ENCODE assay signal across 8 cellular contexts in the genomic region with DNA sequence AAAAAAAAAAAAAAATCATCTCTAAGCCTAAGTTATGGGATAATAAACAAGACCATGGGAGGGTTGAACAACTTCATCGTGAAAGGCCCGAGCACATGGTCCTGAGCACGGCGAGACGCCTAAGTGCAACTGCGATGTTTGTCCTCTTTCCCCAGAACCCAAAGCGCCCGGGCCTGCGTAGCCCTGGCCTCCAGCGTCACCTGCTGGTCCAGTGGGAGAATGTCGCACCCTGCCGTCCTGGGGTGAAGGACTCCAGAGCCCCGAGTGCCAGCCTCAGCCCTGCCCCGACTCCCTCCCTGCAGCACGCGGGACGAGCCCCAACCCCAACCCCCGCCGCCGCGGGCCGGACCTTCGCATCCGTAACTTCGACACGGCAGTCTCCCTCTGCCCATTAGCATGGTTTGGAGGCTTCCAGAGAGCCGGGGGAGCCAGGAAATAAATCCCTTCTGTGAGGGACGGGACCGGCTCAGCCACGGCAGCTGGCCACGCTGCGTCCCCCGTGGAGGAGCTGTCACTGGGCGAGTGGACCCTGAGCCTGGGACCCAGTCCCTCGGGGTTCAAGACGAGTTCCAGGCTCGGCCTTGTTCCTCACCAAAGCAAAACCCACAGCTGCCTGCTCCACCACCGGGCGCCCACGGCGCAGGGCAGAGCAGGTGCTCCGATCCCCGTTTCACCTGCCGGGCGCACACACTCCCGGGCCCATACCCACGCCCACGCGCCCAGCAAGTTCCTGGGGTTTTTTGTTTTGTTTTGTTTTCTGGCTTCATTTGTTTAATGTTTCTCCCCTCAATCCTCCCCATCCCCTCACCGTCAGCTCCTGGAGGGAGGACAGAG.
DNase-seq lines count a peak whose midpoint lies in the region; ATAC-seq, FAIRE-seq and TF ChIP-seq lines count a peak whose summit lies in the region.

No MANE protein-coding gene starts in this region.

- H3K9ac ChIP-seq in H1 (replicated peaks in 1 of 4; ENCODE audit: extremely low read depth in 1 of 4, low read depth in 3 of 4, low read length in 3 of 4) (no peak overlapping the region), mesendoderm (ENCODE audit: low read length) (peak overlapping the region; percentile 12)

- no peak overlapping the region for H2BK5ac ChIP-seq in H1 (ENCODE audit: low read depth, low read length)
- no peak overlapping the region for H2BK5ac ChIP-seq in mesendoderm (ENCODE audit: low read length)

- POLR2A ChIA-PET in activated CD4-positive, alpha-beta memory T cell treated with anti-CD3 and anti-CD28 coated beads for 36 hours (lab: Charles Lee): no interaction called here
- POLR2A ChIA-PET in H1 (lab: Charles Lee; ENCODE audit: partially characterized antibody): interaction anchor here (0.6 to 1.7 kb wide), 3 partner anchors 131 to 334 kb away, joined by 3 to 5 read pairs (median 3); no protein-coding TSS in a partner anchor

- no peak overlapping the region for H3K27ac Mint-ChIP-seq in activated CD4-positive, alpha-beta memory T cell treated with anti-CD3 and anti-CD28 coated beads for 36 hours

- H3K36me3 Mint-ChIP-seq in activated CD4-positive, alpha-beta memory T cell treated with anti-CD3 and anti-CD28 coated beads for 36 hours: no peaks in the 10 kb centered on the region

- TF ChIP-seq CTCF in C4-2B (conservative IDR thresholded peaks at IDR 0.05) (peak; percentile 97), H1 (IDR thresholded peaks at IDR 0.05; ENCODE audit: control extremely low read depth in 1 of 3, insufficient read depth in 1 of 3, low read depth in 1 of 3, low read length in 3 of 3) (peak; percentile 98 to 100 (median 98))

- H2BK15ac ChIP-seq in H1 (ENCODE audit: low read length) (no peak overlapping the region), mesendoderm (replicated peaks; ENCODE audit: low read depth) (no peak overlapping the region)

- no peak overlapping the region for H3K23ac ChIP-seq in H1 (ENCODE audit: insufficient read length)
- H3K23ac ChIP-seq in mesendoderm (ENCODE audit: low read length): no peak overlapping the region

- H3K27me3 Mint-ChIP-seq in activated CD4-positive, alpha-beta memory T cell treated with anti-CD3 and anti-CD28 coated beads for 36 hours: peaks cover 55% of the 10 kb centered on the region

- no peaks in the 10 kb centered on the region for H4K20me1 ChIP-seq in H1 (replicated peaks in 1 of 2; ENCODE audit: control insufficient read depth in 1 of 2, insufficient read depth in 2 of 2, low read length in 2 of 2)

- H3K27ac ChIP-seq in C4-2B (no peak overlapping the region), H1 (ENCODE audit: low read depth, low read length) (no peak overlapping the region), mesendoderm (ENCODE audit: low read depth, low read length) (no peak overlapping the region)

- FAIRE-seq in H1 (lab: Jason Lieb, UNC): peak; percentile 58

- peaks cover 4% of the 10 kb centered on the region; the same call in 1 of the 2 replicates for H3K23me2 ChIP-seq in H1 (ENCODE audit: low read depth, low read length)

- H3K18ac ChIP-seq in H1 (ENCODE audit: extremely low read depth, low read length) (no peak overlapping the region; the same call in 1 of the 2 replicates), mesendoderm (ENCODE audit: low read length) (no peak overlapping the region)

- H3K4me1 ChIP-seq in H1 (replicated peaks in 1 of 4; ENCODE audit: control insufficient read depth in 3 of 4, insufficient read depth in 4 of 4, low read length in 3 of 4): peaks cover 6 to 8% (median 8%) of the 10 kb centered on the region in 4 experiments; a peak in 6 of 7 replicates
- H3K4me1 ChIP-seq in mesendoderm (ENCODE audit: control insufficient read depth, low read depth, low read length): peaks cover 25% of the 10 kb centered on the region

- H2BK20ac ChIP-seq in H1 (ENCODE audit: low read length): no peak overlapping the region

- CTCF ChIA-PET in activated CD4-positive, alpha-beta memory T cell treated with anti-CD3 and anti-CD28 coated beads for 36 hours (lab: Charles Lee): interaction anchor here (0.7 to 7.0 kb wide), 6 partner anchors 99 to 636 kb away, joined by 3 to 89 read pairs (median 6); no protein-coding TSS in a partner anchor
- CTCF ChIA-PET in H1 (lab: Charles Lee; ENCODE audit: partially characterized antibody): interaction anchor here (0.6 to 10.4 kb wide), 35 partner anchors 8 to 315 kb away, joined by 3 to 273 read pairs (median 4); partner anchors contain the start of gene HAND1

- no peak overlapping the region for H4K91ac ChIP-seq in H1 (replicated peaks; ENCODE audit: insufficient read length, low read length)

- no peak overlapping the region for H4K8ac ChIP-seq in H1 (ENCODE audit: extremely low read depth, insufficient read depth, low read length)
- no peak overlapping the region for H4K8ac ChIP-seq in mesendoderm (ENCODE audit: low read depth, low read length)

- WGBS in H1 (ENCODE audit: extremely low coverage in 1 of 2, insufficient coverage in 1 of 2, insufficient read length in 1 of 2, insufficient replicate concordance in 2 of 2, low coverage in 1 of 2, low lambda C conversion rate in 2 of 2, missing lambda C conversion rate in 1 of 2), 2 experiments: 4% methylated on average over 48 of the region's 50 CpGs; no CpG with 5 or more reads in 1 of the 2 experiments
- no CpG with 5 or more reads among the region's 50 CpGs for WGBS in mesendoderm (ENCODE audit: extremely low coverage, insufficient coverage, low lambda C conversion rate)

- H2AK5ac ChIP-seq in H1 (ENCODE audit: low read depth, low read length) (no peak overlapping the region), mesendoderm (ENCODE audit: low read length) (no peak overlapping the region)

- TF ChIP-seq RAD21 in H1 (IDR thresholded peaks at IDR 0.05 in 1 of 2, conservative IDR thresholded peaks at IDR 0.05 in 1 of 2; ENCODE audit: low read depth in 2 of 2, low read length in 2 of 2): peak; percentile 100

- ATAC-seq in GM18909 (IDR thresholded peaks at IDR 0.05; ENCODE audit: poor library complexity, unreplicated experiment): peak; percentile 96
- peak; percentile 94 for ATAC-seq in HG03175 (IDR thresholded peaks at IDR 0.05; ENCODE audit: unreplicated experiment)

- H3K36me3 ChIP-seq in H1 (ENCODE audit: control insufficient read depth in 2 of 4, insufficient read depth in 4 of 4, low read length in 3 of 4) (no peaks in the 10 kb centered on the region), mesendoderm (ENCODE audit: control insufficient read depth, insufficient read depth, low read length) (no peaks in the 10 kb centered on the region)

- H3K79me2 ChIP-seq in H1 (ENCODE audit: control insufficient read depth in 1 of 2, insufficient read depth in 2 of 2, low read length in 2 of 2) (no peaks in the 10 kb centered on the region), mesendoderm (ENCODE audit: control insufficient read depth, insufficient read depth, low read length) (no peaks in the 10 kb centered on the region)

- no peak overlapping the region for H3K4ac ChIP-seq in H1 (replicated peaks; ENCODE audit: insufficient read length, low read depth, low read length)
- no peak overlapping the region for H3K4ac ChIP-seq in mesendoderm (ENCODE audit: low read depth, low read length)

- no peak overlapping the region for H3K4me3 Mint-ChIP-seq in activated CD4-positive, alpha-beta memory T cell treated with anti-CD3 and anti-CD28 coated beads for 36 hours

- H2BK120ac ChIP-seq in H1 (replicated peaks; ENCODE audit: low read depth, low read length) (no peak overlapping the region), mesendoderm (ENCODE audit: low read depth, low read length) (no peak overlapping the region)

- H3K79me1 ChIP-seq in H1 (ENCODE audit: low read depth, low read length): no peaks in the 10 kb centered on the region
- no peaks in the 10 kb centered on the region for H3K79me1 ChIP-seq in mesendoderm (ENCODE audit: low read length)

- 0 out of 3 replicates have a peak, but pooled peaks of 1 of the 2 experiments have one; percentile 47 for TF ChIP-seq EP300 in H1 (IDR thresholded peaks at IDR 0.05; ENCODE audit: borderline replicate concordance in 1 of 2, low read depth in 2 of 2, low read length in 2 of 2)

- H3K9me3 Mint-ChIP-seq in activated CD4-positive, alpha-beta memory T cell treated with anti-CD3 and anti-CD28 coated beads for 36 hours: no peaks in the 10 kb centered on the region

- H2AFZ ChIP-seq in H1 (ENCODE audit: low read length): no peak overlapping the region; the same call in 1 of the 2 replicates

- no peak for TF ChIP-seq POLR2A in H1 (IDR thresholded peaks at IDR 0.05; ENCODE audit: control extremely low read depth in 1 of 2, low read depth in 2 of 2, low read length in 2 of 2)

- H3K4me2 ChIP-seq in H1 (ENCODE audit: insufficient read depth in 1 of 2, low read depth in 2 of 2, low read length in 2 of 2) (peak overlapping the region; percentile 97), mesendoderm (ENCODE audit: low read length) (peak overlapping the region; percentile 28)

- peak; percentile 83 for DNase-seq in NCI-H460 (ENCODE audit: extremely low read depth, low read depth)
- peak; percentile 84 for DNase-seq in activated CD4-positive, alpha-beta memory T cell treated with anti-CD3 and anti-CD28 coated beads for 36 hours
- DNase-seq in H1 (ENCODE audit: low read depth in 1 of 2, low spot score in 2 of 2): peak; percentile 75 to 93
- peak; percentile 93 for DNase-seq in mesendoderm
- DNase-seq in stimulated activated CD8-positive, alpha-beta memory T cell treated with anti-CD3 and anti-CD28 coated beads, Interleukin-12 subunit alpha, Interleukin-12 subunit beta, amount 100 ng/mL, for 4 hours (ENCODE audit: low read depth): peak; percentile 10

- no peak overlapping the region for H3K14ac ChIP-seq in H1 (ENCODE audit: insufficient read length)

- no peak overlapping the region for H3K56ac ChIP-seq in H1 (replicated peaks; ENCODE audit: insufficient read length, low read depth, low read length)
- peak overlapping the region; percentile 40 for H3K56ac ChIP-seq in mesendoderm (ENCODE audit: low read length)

- H3K4me1 Mint-ChIP-seq in activated CD4-positive, alpha-beta memory T cell treated with anti-CD3 and anti-CD28 coated beads for 36 hours (ENCODE audit: low read depth): peaks cover 6% of the 10 kb centered on the region

- peak overlapping the region; percentile 4 to 75 (median 50); a peak in 7 of 8 replicates for H3K4me3 ChIP-seq in H1 (ENCODE audit: extremely low read depth in 1 of 4, insufficient read depth in 2 of 4, low read depth in 3 of 4, low read length in 4 of 4)
- H3K4me3 ChIP-seq in mesendoderm (ENCODE audit: low read length): no peak overlapping the region

- no peak overlapping the region for H2BK12ac ChIP-seq in H1 (ENCODE audit: low read depth, low read length)

- H4K5ac ChIP-seq in H1 (ENCODE audit: insufficient read length, low read depth, low read length) (no peak overlapping the region), mesendoderm (ENCODE audit: low read length) (no peak overlapping the region)

- peaks cover 9 to 36% (median 33%) of the 10 kb centered on the region in 4 experiments for H3K27me3 ChIP-seq in H1 (replicated peaks in 1 of 4; ENCODE audit: control insufficient read depth in 3 of 4, extremely low read depth in 1 of 4, insufficient read depth in 3 of 4, low read length in 3 of 4)
- peaks cover 4% of the 10 kb centered on the region for H3K27me3 ChIP-seq in mesendoderm (ENCODE audit: insufficient read depth, low read length, poor library complexity)

- intact Hi-C loops in activated CD4-positive, alpha-beta memory T cell treated with anti-CD3 and anti-CD28 coated beads for 36 hours (cut with micrococcal nuclease): loop anchor here (1.0 kb wide), 2 partner anchors 143 to 538 kb away; no protein-coding TSS in a partner anchor

- no peaks in the 10 kb centered on the region for H3K9me3 ChIP-seq in H1 (ENCODE audit: insufficient read depth in 2 of 2, low read depth in 1 of 2, low read length in 1 of 2)

Comparison
In these comparisons a context has a peak if more than half of its experiments do, and no peak if none do; other contexts are left out.
1. DNase-seq: peak in every context shown above with its lines; median percentile 93 in mesendoderm; 84 in activated CD4-positive, alpha-beta memory T cell treated with anti-CD3 and anti-CD28 coated beads for 36 hours; 84 in H1; 83 in NCI-H460; 10 in stimulated activated CD8-positive, alpha-beta memory T cell treated with anti-CD3 and anti-CD28 coated beads, Interleukin-12 subunit alpha, Interleukin-12 subunit beta, amount 100 ng/mL, for 4 hours.